ENCODE assay signal across 27 cellular contexts in genomic region chr1:15368888-15369287, GRCh38.
"Had no signal": no experiment of that assay in that cellular context is flagged by ENCODE, and none has a peak within 500 bp of the region (broad histone marks: within the 10 kb centered on the region; RNA-seq: fewer than 3 reads in every experiment).

No MANE protein-coding gene starts in this region.

- H3K27me3 ChIP-seq: pancreas, sigmoid colon, spleen, tibial nerve, uterus had no signal

- H3K27ac ChIP-seq: lower lobe of right lung, pancreas, prostate gland, sigmoid colon, spleen, tibial nerve, uterus had no signal

- FAIRE-seq: keratinocyte, pancreas, small intestine had no signal

- H3K36me3 ChIP-seq: lower lobe of right lung, pancreas, prostate gland, sigmoid colon, spleen, tibial nerve, uterus had no signal

- H3K4me3 ChIP-seq: lower lobe of right lung, pancreas, prostate gland, sigmoid colon, spleen, tibial nerve, uterus had no signal

- DNase-seq: hippocampal formation; kidney glomerular epithelial cell; left cardiac atrium; left ventricle myocardium superior; lower lobe of right lung; mammary epithelial cell; mesenchymal stem cell; naive B cell; nucleus accumbens; pancreas; retina; right cardiac atrium; sigmoid colon; small intestine; spleen; stimulated activated CD4-positive, alpha-beta T cell treated with anti-CD3 and anti-CD28 coated beads, Interleukin-1b, Interleukin-23, amount 100 ng/mL, for 48 hours; stimulated activated CD4-positive, alpha-beta T cell treated with anti-CD3 and anti-CD28 coated beads, Interleukin-2, amount 100 ng/mL, for 48 hours; stimulated activated CD4-positive, alpha-beta T cell treated with anti-CD3 and anti-CD28 coated beads, Interleukin-4, amount 100 ng/mL, for 4 hours; stimulated activated CD8-positive, alpha-beta memory T cell treated with anti-CD3 and anti-CD28 coated beads, Interleukin-4, amount 100 ng/mL, for 48 hours; stimulated activated naive CD4-positive, alpha-beta T cell treated with Interleukin-2 at 50 U/mL for 16 hours; stimulated activated naive CD8-positive, alpha-beta T cell treated with anti-CD3 and anti-CD28 coated beads, Interleukin-15, amount 100 ng/mL, for 72 hours; substantia nigra; uterus had no signal

- H3K9me3 ChIP-seq: lower lobe of right lung, pancreas, prostate gland, sigmoid colon, spleen, tibial nerve, uterus had no signal

- ATAC-seq: left cardiac atrium; left ventricle myocardium superior; lower lobe of right lung; pancreas; right cardiac atrium; stimulated activated memory B cell treated with anti-CD40 and anti-IgM and Interleukin-4, amounts not matched to agents 10 μg/mL and 1 μg/mL and 100 μg/mL, for 72 hours; stimulated activated naive CD8-positive, alpha-beta T cell treated with anti-CD3 and anti-CD28 coated beads, Interleukin-15, amount 100 ng/mL, for 72 hours had no signal
